8 cellular contexts compared by ENCODE assay signal in the genomic region with DNA sequence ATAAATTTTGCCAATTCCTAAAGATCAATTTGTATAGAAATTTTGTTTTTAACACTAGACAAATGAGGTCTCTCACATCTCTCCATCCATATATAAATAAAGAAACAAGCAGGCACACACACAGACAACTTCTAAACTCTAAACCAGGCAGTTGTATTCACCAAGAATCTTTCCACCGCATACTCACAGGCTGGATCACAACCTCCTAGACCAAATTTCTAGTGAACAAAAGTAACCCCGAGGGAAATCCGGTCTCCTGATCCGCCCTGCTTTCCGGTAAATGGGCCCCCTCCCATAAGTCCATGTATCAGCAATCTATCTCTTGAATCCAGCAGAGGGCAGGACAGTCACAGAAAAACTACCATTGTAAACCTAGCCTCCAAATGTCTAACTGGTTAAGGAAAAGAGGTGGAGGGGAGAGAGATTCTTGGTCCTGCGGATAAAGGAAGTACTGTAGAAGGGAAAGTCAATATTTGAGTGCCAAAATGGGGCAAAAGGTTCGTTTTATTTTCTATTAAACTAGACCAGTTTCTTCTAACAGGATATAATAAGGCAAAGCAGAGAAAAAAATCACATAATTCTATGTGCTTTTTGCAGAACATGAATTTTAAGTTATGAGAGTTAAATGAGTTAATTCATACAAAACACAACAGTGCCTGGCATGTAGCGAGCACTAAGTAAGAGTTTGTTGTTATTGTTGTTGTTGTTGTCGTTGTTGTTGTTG. TPM values are rescaled to one million over a fixed set of nuclear protein-coding genes. Genes with fewer than 3 reads are reported as not detected.
DNase-seq lines count a peak whose midpoint lies in the region; ATAC-seq and TF ChIP-seq lines count a peak whose summit lies in the region.

No MANE protein-coding gene starts in this region.

- no peak overlapping the region for H3K27ac ChIP-seq in 22Rv1

- peak; percentile 78 for DNase-seq in GM13977 (ENCODE audit: low spot score)
- DNase-seq in NCI-H526 treated with DMSO at 0.1 percent for 48 hours (lab: John Stamatoyannopoulos, UW): peak; percentile 85
- DNase-seq in activated CD4-positive, alpha-beta T cell treated with anti-CD3 and anti-CD28 coated beads, Interleukin-2, amount 50 U/mL, for 1 hour: peak; percentile 37
- peak; percentile 33 for DNase-seq in effector CD8-positive, alpha-beta T cell (lab: John Stamatoyannopoulos, UW)
- peak; percentile 91 to 94 for DNase-seq in lung microvascular endothelial cell (ENCODE audit: low read depth in 2 of 2)
- DNase-seq in stimulated activated CD8-positive, alpha-beta memory T cell treated with anti-CD3 and anti-CD28 coated beads, Interleukin-12 subunit alpha, Interleukin-12 subunit beta, amount 100 ng/mL, for 1 hour (ENCODE audit: low read depth): peak; percentile 29

- in situ Hi-C loops in GM13977 (cut with MboI; ENCODE audit: low pct_unique_long_range_greater_than_20kb, low sequenced_read_pairs, unreplicated experiment): loop anchor here (5.0 kb wide), 1 partner anchor 141 kb away; no protein-coding TSS in a partner anchor

- peak; percentile 54 for ATAC-seq in HG03460 (IDR thresholded peaks at IDR 0.05; ENCODE audit: unreplicated experiment)

- peak; percentile 87 for TF ChIP-seq CTCF in 22Rv1 (IDR thresholded peaks at IDR 0.05)
- TF ChIP-seq CTCF in GM13977 (IDR thresholded peaks at IDR 0.05; ENCODE audit: extremely low read depth, insufficient read depth, missing control alignments): peak; percentile 73

RNA-seq across cellular contexts. Expression of a gene that starts 4.8 kb away (rescaled TPM):
- total RNA-seq in lung microvascular endothelial cell: 27.7 and 32.1 TPM in 2 replicates

RNA-seq across cellular contexts. Expression of a gene that starts 56.2 kb away (rescaled TPM):
- 80.4 and 111 TPM in 2 replicates for total RNA-seq in lung microvascular endothelial cell

Comparison
In these comparisons a context has a peak if more than half of its experiments do, and no peak if none do; other contexts are left out.
1. DNase-seq: peak in every context shown above with its lines; median percentile 92 in lung microvascular endothelial cell; 85 in NCI-H526 treated with DMSO at 0.1 percent for 48 hours; 78 in GM13977; 37 in activated CD4-positive, alpha-beta T cell treated with anti-CD3 and anti-CD28 coated beads, Interleukin-2, amount 50 U/mL, for 1 hour; 33 in effector CD8-positive, alpha-beta T cell; 29 in stimulated activated CD8-positive, alpha-beta memory T cell treated with anti-CD3 and anti-CD28 coated beads, Interleukin-12 subunit alpha, Interleukin-12 subunit beta, amount 100 ng/mL, for 1 hour.